ENCODE assay signal across 20 cellular contexts in genomic region chr10:128511284-128511683, GRCh38.
DNase-seq lines count a peak whose midpoint lies in the region; ATAC-seq and TF ChIP-seq lines count a peak whose summit lies in the region.
"Had no signal": no experiment of that assay in that cellular context is flagged by ENCODE, and none has a peak within 500 bp of the region (broad histone marks: within the 10 kb centered on the region; RNA-seq: fewer than 3 reads in every experiment).

No MANE protein-coding gene starts in this region.

- H3K4me3 Mint-ChIP-seq in endothelial cell (ENCODE audit: unreplicated experiment) = no peak overlapping the region
- H3K4me3 Mint-ChIP-seq in nephron progenitor cell = no peak overlapping the region
- H3K4me3 Mint-ChIP-seq: CD14-positive monocyte; CD4-positive, alpha-beta memory T cell had no signal

- H3K4me3 ChIP-seq in MM.1S (ENCODE audit: low read length) = no peak overlapping the region; the same call in 1 of the 2 replicates
- H3K4me3 ChIP-seq: A549, BLaER1, GM23248, HAP-1 had no signal

- H3K27ac Mint-ChIP-seq in endothelial cell (ENCODE audit: unreplicated experiment) (no peak overlapping the region), nephron progenitor cell (peak overlapping the region; percentile 42)
- H3K27ac Mint-ChIP-seq: CD14-positive monocyte; CD4-positive, alpha-beta memory T cell had no signal

- H3K9ac ChIP-seq in MM.1S (ENCODE audit: low read length) = no peak overlapping the region
- H3K9ac ChIP-seq: BLaER1, GM23248 had no signal

- no peaks in the 10 kb centered on the region for H3K4me1 ChIP-seq in MM.1S (ENCODE audit: low read length)
- H3K4me1 ChIP-seq: A549, BLaER1, HAP-1 had no signal

- H3F3A ChIP-seq in MM.1S (ENCODE audit: insufficient read depth, low read length) = no peaks in the 10 kb centered on the region

- DNase-seq in DMS153 (lab: John Stamatoyannopoulos, UW) (peak; percentile 31), DMS153 treated with DMSO at 0.1 percent for 48 hours (lab: John Stamatoyannopoulos, UW; ENCODE audit: unreplicated experiment) (no peak), MM.1S (peak; percentile 7), endothelial cell (ENCODE audit: low spot score) (peak; percentile 10), nephron progenitor cell (peak; percentile 49), pons (ENCODE audit: low spot score) (no peak)
- no peak for DNase-seq in stimulated activated CD4-positive, alpha-beta T cell treated with anti-CD3 and anti-CD28 coated beads, Interleukin-1b, Interleukin-23, amount 100 ng/mL, for 48 hours
- DNase-seq: AML-193; CD4-positive, alpha-beta memory T cell; DMS53; DND-41; EL; GM23248 had no signal

- H3K36me3 Mint-ChIP-seq in endothelial cell (ENCODE audit: low read depth, unreplicated experiment) = no peaks in the 10 kb centered on the region
- H3K36me3 Mint-ChIP-seq in nephron progenitor cell (ENCODE audit: low read depth) = no peaks in the 10 kb centered on the region
- H3K36me3 Mint-ChIP-seq: CD14-positive monocyte; CD4-positive, alpha-beta memory T cell had no signal

- no peak overlapping the region for H3K27ac ChIP-seq in MM.1S (ENCODE audit: low read length)
- H3K27ac ChIP-seq: 22Rv1, A549, BLaER1, GM23248, HL-60 had no signal

- H2AFZ ChIP-seq in MM.1S (ENCODE audit: low read length) = peak overlapping the region; percentile 41
- H2AFZ ChIP-seq: GM23248 had no signal

- TF ChIP-seq CTCF in MM.1S (IDR thresholded peaks at IDR 0.05; ENCODE audit: low read length) (no peak), endothelial cell (IDR thresholded peaks at IDR 0.05; ENCODE audit: unreplicated experiment) (no peak), nephron progenitor cell (IDR thresholded peaks at IDR 0.05) (no peak)

- H3K4me1 Mint-ChIP-seq in endothelial cell (ENCODE audit: unreplicated experiment) (no peaks in the 10 kb centered on the region), nephron progenitor cell (peaks cover 17% of the 10 kb centered on the region)
- H3K4me1 Mint-ChIP-seq: CD14-positive monocyte; CD4-positive, alpha-beta memory T cell had no signal

- no peaks in the 10 kb centered on the region for H3K9me3 Mint-ChIP-seq in endothelial cell (ENCODE audit: unreplicated experiment)
- peaks cover 13% of the 10 kb centered on the region for H3K9me3 Mint-ChIP-seq in nephron progenitor cell

- no peaks in the 10 kb centered on the region for H3K9me2 ChIP-seq in MM.1S (replicated peaks; ENCODE audit: insufficient read depth, low read length)

- H3K27me3 Mint-ChIP-seq in endothelial cell (ENCODE audit: unreplicated experiment) (peaks cover 9% of the 10 kb centered on the region), nephron progenitor cell (ENCODE audit: low read depth, poor library complexity) (peaks cover 10% of the 10 kb centered on the region)

- ATAC-seq in GM18519 (IDR thresholded peaks at IDR 0.05; ENCODE audit: low FRiP score, unreplicated experiment) = no peak
- ATAC-seq: A549 had no signal

- no peaks in the 10 kb centered on the region for H3K79me2 ChIP-seq in MM.1S (ENCODE audit: low read length)

- H4K20me1 ChIP-seq in MM.1S (ENCODE audit: insufficient read depth, low read length) = no peaks in the 10 kb centered on the region
- H4K20me1 ChIP-seq: BLaER1 had no signal

- no peaks in the 10 kb centered on the region for H3K9me3 ChIP-seq in MM.1S (replicated peaks; ENCODE audit: insufficient read depth, low read length)
- H3K9me3 ChIP-seq: A549, HAP-1 had no signal

- no peaks in the 10 kb centered on the region for H3K27me3 ChIP-seq in MM.1S (replicated peaks; ENCODE audit: insufficient read depth, low read length)
- H3K27me3 ChIP-seq: BLaER1 had no signal

- no peaks in the 10 kb centered on the region for H3K36me3 ChIP-seq in MM.1S (replicated peaks; ENCODE audit: insufficient read depth, low read length)
- H3K36me3 ChIP-seq: BLaER1, HAP-1 had no signal

- peak overlapping the region; percentile 53; the same call in 1 of the 2 replicates for H3K4me2 ChIP-seq in MM.1S (ENCODE audit: low read depth, low read length)
- H3K4me2 ChIP-seq: A549, BLaER1 had no signal

Comparison
In these comparisons a context has a peak if more than half of its experiments do, and no peak if none do; other contexts are left out.
1. DNase-seq: peak in DMS153 (single experiment), MM.1S (single experiment), endothelial cell (single experiment) and nephron progenitor cell (single experiment); none in DMS153 treated with DMSO at 0.1 percent for 48 hours (single experiment), pons (single experiment) and stimulated activated CD4-positive, alpha-beta T cell treated with anti-CD3 and anti-CD28 coated beads, Interleukin-1b, Interleukin-23, amount 100 ng/mL, for 48 hours (single experiment).